Comparison of ENCODE assay signal across 10 cellular contexts in the genomic region with DNA sequence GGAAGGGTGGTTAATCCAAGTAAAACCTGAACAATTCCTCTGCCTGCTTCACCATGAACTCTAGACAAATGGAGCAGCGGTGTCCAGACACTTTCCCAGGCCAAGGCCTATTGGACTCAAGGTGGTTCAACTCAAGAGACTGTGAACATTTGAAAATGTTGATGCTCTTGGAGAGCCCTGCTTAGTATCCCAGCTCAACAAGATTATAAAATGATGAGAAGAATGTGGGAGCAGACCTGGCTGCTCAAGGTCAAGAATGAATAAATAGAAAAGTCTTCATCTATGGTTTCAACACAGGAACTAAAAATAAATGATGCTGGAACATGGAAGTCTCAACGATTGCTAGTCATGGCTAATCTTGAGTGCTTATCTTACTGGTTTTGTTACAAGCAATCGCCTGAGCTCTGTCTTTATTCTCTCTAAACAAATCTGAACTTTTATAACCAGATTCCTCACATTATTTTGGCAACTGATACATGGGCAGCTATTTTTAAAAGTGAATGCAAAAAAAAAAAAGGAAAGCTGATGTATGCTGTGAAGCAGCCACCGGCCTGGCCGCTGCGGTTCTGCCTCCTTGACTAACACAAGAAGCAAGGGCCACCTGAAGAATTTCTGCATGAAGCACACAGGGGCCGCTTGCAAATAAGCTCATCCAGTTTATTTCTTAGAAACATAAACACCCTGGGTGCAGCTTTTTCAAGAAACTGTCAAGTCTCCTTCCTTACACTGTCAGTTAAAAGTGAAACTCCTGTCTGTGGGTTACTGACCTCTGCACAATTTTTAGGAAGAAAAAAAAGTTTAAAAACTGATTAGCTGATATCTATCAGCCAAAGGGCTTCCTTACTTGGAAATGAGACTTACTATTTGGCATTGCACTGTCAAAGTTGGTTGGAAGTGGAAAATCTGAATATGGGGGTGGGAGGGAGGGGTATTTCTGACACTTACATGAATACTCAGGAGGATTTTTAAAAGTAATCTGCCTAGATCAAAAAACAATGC.
DNase-seq lines count a peak whose midpoint lies in the region; ATAC-seq and TF ChIP-seq lines count a peak whose summit lies in the region.
"Had no signal": no experiment of that assay in that cellular context is flagged by ENCODE, and none has a peak within 500 bp of the region (broad histone marks: within the 10 kb centered on the region; RNA-seq: fewer than 3 reads in every experiment).

No MANE protein-coding gene starts in this region.

- intact Hi-C loops in CD4-positive, alpha-beta memory T cell (cut with micrococcal nuclease): no loop called here
- intact Hi-C loops in OCI-LY7 (cut with micrococcal nuclease; ENCODE audit: unreplicated experiment): no loop called here
- intact Hi-C loops in dendritic cell treated with granulocyte-macrophage colony-stimulating factor and Interleukin-4, amounts not matched to agents 40 ng/mL and 50 ng/mL, for 4 days (cut with micrococcal nuclease): loop anchor here (10.0 kb wide), 1 partner anchor 63 kb away; no protein-coding TSS in a partner anchor
- intact Hi-C loops in psoas muscle (cut with DNase I): no loop called here

- no peaks in the 10 kb centered on the region for H4K20me1 ChIP-seq in OCI-LY7 (ENCODE audit: insufficient read depth, low read length)

- H3K4me1 Mint-ChIP-seq in CD4-positive, alpha-beta memory T cell: peaks cover 69 to 90% (median 83%) of the 10 kb centered on the region in 4 donors
- H3K4me1 Mint-ChIP-seq in dendritic cell treated with granulocyte-macrophage colony-stimulating factor and Interleukin-4, amounts not matched to agents 40 ng/mL and 50 ng/mL, for 4 days (ENCODE audit: low read depth): peaks cover 50% of the 10 kb centered on the region

- no peaks in the 10 kb centered on the region for H3K9me3 Mint-ChIP-seq in CD4-positive, alpha-beta memory T cell
- H3K9me3 Mint-ChIP-seq in dendritic cell treated with granulocyte-macrophage colony-stimulating factor and Interleukin-4, amounts not matched to agents 40 ng/mL and 50 ng/mL, for 4 days: no peaks in the 10 kb centered on the region

- no peaks in the 10 kb centered on the region for H3K36me3 ChIP-seq in CD4-positive, alpha-beta memory T cell (ENCODE audit: insufficient read depth, low read length)
- no peaks in the 10 kb centered on the region for H3K36me3 ChIP-seq in OCI-LY7 (ENCODE audit: insufficient read depth, low read length)
- H3K36me3 ChIP-seq in psoas muscle (ENCODE audit: insufficient read depth in 1 of 2, low read depth in 1 of 2): no peaks in the 10 kb centered on the region

- TF ChIP-seq CTCF in OCI-LY7 (conservative IDR thresholded peaks at IDR 0.05; ENCODE audit: low read length): no peak
- TF ChIP-seq CTCF in psoas muscle (IDR thresholded peaks at IDR 0.05): no peak

- BruUV-seq in OCI-LY7 (replicated peaks; lab: Mats Ljungman, UMichigan): no TSS peak

- H3K4me3 ChIP-seq in CD4-positive, alpha-beta memory T cell (ENCODE audit: low read length in 2 of 2): peak overlapping the region; percentile 15 to 34
- no peak overlapping the region for H3K4me3 ChIP-seq in OCI-LY7 (ENCODE audit: low read depth, low read length, poor library complexity, severe bottlenecking)
- peak overlapping the region; percentile 23 for H3K4me3 ChIP-seq in psoas muscle
- H3K4me3 ChIP-seq: mucosa of descending colon had no signal

- peaks cover 97% of the 10 kb centered on the region for H3K4me1 ChIP-seq in CD4-positive, alpha-beta memory T cell (ENCODE audit: insufficient read depth, low read length)
- H3K4me1 ChIP-seq in OCI-LY7 (ENCODE audit: insufficient read depth, low read length, poor library complexity, severe bottlenecking) (peaks cover 98% of the 10 kb centered on the region), psoas muscle (peaks cover 24% of the 10 kb centered on the region)

- DNase-seq in CD4-positive, alpha-beta memory T cell: peak in 1 of 5 donors; percentile 24
- peak; percentile 58 for DNase-seq in OCI-LY7 (ENCODE audit: low spot score)
- no peak for DNase-seq in psoas muscle
- no peak for DNase-seq in midbrain (lab: John Stamatoyannopoulos, UW)
- DNase-seq in mesenteric fat pad (ENCODE audit: low spot score): no peak
- DNase-seq: NCI-H526 had no signal

- H3K27ac ChIP-seq in CD4-positive, alpha-beta memory T cell (ENCODE audit: low read depth, low read length): peak overlapping the region; percentile 61
- H3K27ac ChIP-seq in OCI-LY7 (ENCODE audit: low read depth, low read length, poor library complexity, severe bottlenecking): peak overlapping the region; percentile 42
- peak overlapping the region; percentile 27 for H3K27ac ChIP-seq in psoas muscle

- CTCF ChIA-PET in CD4-positive, alpha-beta memory T cell (lab: Charles Lee; ENCODE audit: partially characterized antibody): interaction anchor here (1.0 to 6.1 kb wide), 9 partner anchors 31 to 227 kb away, joined by 3 to 48 read pairs (median 4); partner anchors contain the start of gene ARHGEF3
- CTCF ChIA-PET in OCI-LY7 (lab: Charles Lee; ENCODE audit: unreplicated experiment): interaction anchor here (1.0 kb wide), 1 partner anchor 43 kb away, joined by 3 read pairs; no protein-coding TSS in a partner anchor

- no peaks in the 10 kb centered on the region for H3K9me2 ChIP-seq in OCI-LY7 (ENCODE audit: insufficient read depth, low read length)

- 28 to 35% (median 34%) methylated on average over 7 of the region's 7 CpGs for WGBS in psoas muscle, 3 donors

- peak overlapping the region; percentile 71 to 93 (median 82) for H3K4me3 Mint-ChIP-seq in CD4-positive, alpha-beta memory T cell
- H3K4me3 Mint-ChIP-seq in dendritic cell treated with granulocyte-macrophage colony-stimulating factor and Interleukin-4, amounts not matched to agents 40 ng/mL and 50 ng/mL, for 4 days: peak overlapping the region; percentile 45

- peak overlapping the region; percentile 61 for H3K4me2 ChIP-seq in OCI-LY7 (ENCODE audit: low read length)

- POLR2A ChIA-PET in CD4-positive, alpha-beta memory T cell (lab: Charles Lee; ENCODE audit: partially characterized antibody): interaction anchor here (0.6 to 7.9 kb wide), 9 partner anchors 12 to 239 kb away, joined by 3 to 103 read pairs (median 3); partner anchors contain the start of genes ARHGEF3 and TASOR
- POLR2A ChIA-PET in OCI-LY7 (lab: Charles Lee): interaction anchor here (0.6 to 1.5 kb wide), 10 partner anchors 14 to 562 kb away, joined by 3 to 6 read pairs (median 3); no protein-coding TSS in a partner anchor

- H3K36me3 Mint-ChIP-seq in CD4-positive, alpha-beta memory T cell: no peaks in the 10 kb centered on the region
- no peaks in the 10 kb centered on the region for H3K36me3 Mint-ChIP-seq in dendritic cell treated with granulocyte-macrophage colony-stimulating factor and Interleukin-4, amounts not matched to agents 40 ng/mL and 50 ng/mL, for 4 days (ENCODE audit: low read depth)

- no peaks in the 10 kb centered on the region for H3K27me3 Mint-ChIP-seq in CD4-positive, alpha-beta memory T cell
- no peaks in the 10 kb centered on the region for H3K27me3 Mint-ChIP-seq in dendritic cell treated with granulocyte-macrophage colony-stimulating factor and Interleukin-4, amounts not matched to agents 40 ng/mL and 50 ng/mL, for 4 days

- H3K27ac Mint-ChIP-seq in CD4-positive, alpha-beta memory T cell: peak overlapping the region; percentile 91 to 100 (median 96)
- H3K27ac Mint-ChIP-seq in dendritic cell treated with granulocyte-macrophage colony-stimulating factor and Interleukin-4, amounts not matched to agents 40 ng/mL and 50 ng/mL, for 4 days: peak overlapping the region; percentile 51

- H3K79me2 ChIP-seq in OCI-LY7 (ENCODE audit: insufficient read depth, low read depth, low read length): peaks cover 3% of the 10 kb centered on the region; the same call in 1 of the 2 replicates

- no peaks in the 10 kb centered on the region for H3K9me3 ChIP-seq in CD4-positive, alpha-beta memory T cell (ENCODE audit: control insufficient read depth in 1 of 2, low read length in 2 of 2)
- H3K9me3 ChIP-seq in OCI-LY7 (ENCODE audit: low read length) (no peaks in the 10 kb centered on the region), psoas muscle (no peaks in the 10 kb centered on the region)
- H3K9me3 ChIP-seq: mucosa of descending colon had no signal

- H3K27me3 ChIP-seq in CD4-positive, alpha-beta memory T cell (ENCODE audit: insufficient read depth, low read length): no peaks in the 10 kb centered on the region
- H3K27me3 ChIP-seq in psoas muscle (ENCODE audit: insufficient read depth in 3 of 3, low read length in 2 of 3): no peaks in the 10 kb centered on the region

- no peak overlapping the region for H2AFZ ChIP-seq in OCI-LY7 (ENCODE audit: low read length)

- ATAC-seq in psoas muscle: peak in 1 of 4 donors; percentile 70
- no peak for ATAC-seq in GM21515 (IDR thresholded peaks at IDR 0.05; ENCODE audit: unreplicated experiment)
- ATAC-seq in GM21737 (IDR thresholded peaks at IDR 0.05; ENCODE audit: unreplicated experiment): no peak
- ATAC-seq: mucosa of descending colon had no signal
